ENCODE assay signal across 12 cellular contexts in the genomic region with DNA sequence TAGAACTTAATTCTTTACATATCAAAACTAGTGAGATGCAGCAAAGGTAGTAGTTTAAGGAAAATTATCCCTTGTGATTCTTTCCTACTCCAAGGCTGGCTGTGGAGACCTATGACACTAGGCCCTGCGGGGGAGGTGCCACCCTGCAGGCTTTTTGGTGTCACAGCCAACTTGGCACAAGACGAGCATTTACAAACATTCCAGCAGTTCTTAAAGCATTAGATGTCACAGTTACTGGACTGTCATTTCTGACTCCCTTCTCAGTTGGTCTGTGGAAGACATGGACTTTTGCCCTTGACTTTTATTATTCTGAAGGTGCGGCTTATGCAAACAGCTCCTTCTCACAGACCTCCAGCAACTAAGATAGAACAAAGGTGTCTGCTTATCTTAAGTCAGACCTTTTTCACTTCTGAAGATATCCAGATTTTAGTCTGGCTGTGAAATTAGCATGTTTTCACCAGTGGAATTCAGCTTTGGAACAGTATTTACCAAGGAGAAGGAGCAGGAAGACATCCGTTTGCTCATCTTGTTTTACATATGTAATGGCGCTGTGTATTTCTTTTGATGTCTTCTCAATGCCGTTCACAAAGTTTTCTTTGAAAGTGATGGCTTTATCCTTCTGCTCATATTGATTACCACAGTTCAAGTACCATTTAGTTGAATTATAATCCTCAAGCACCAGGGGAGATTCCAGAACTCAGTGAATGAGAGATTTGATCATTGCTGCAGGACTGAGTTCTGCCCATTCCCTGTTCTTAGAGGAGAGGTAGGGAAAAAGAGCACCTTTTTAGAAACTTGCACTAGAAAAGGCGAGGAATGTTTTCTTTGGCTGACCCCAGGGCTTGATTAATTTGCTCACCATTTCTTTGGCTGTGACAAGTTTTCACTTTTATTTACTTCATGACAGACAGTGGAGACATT. TPM values are rescaled to one million over a fixed set of nuclear protein-coding genes. Genes with fewer than 3 reads are reported as not detected.
DNase-seq lines count a peak whose midpoint lies in the region; ATAC-seq and TF ChIP-seq lines count a peak whose summit lies in the region.
"Had no signal": no experiment of that assay in that cellular context is flagged by ENCODE, and none has a peak within 500 bp of the region (broad histone marks: within the 10 kb centered on the region; RNA-seq: fewer than 3 reads in every experiment).

No MANE protein-coding gene starts in this region.

- 32 to 49% (median 43%) methylated on average over 7 of the region's 7 CpGs for WGBS in stomach, 5 donors

- H3K4me3 Mint-ChIP-seq in HFFc6 (peak overlapping the region; percentile 4; the same call in 1 of the 2 replicates), WTC11 (peak overlapping the region; percentile 30)

- peak overlapping the region; percentile 61 for H3K27ac Mint-ChIP-seq in HFFc6
- H3K27ac Mint-ChIP-seq in WTC11: peak overlapping the region; percentile 96

- peaks cover 11% of the 10 kb centered on the region; the same call in 1 of the 2 replicates for H3K36me3 Mint-ChIP-seq in HFFc6 (ENCODE audit: low read depth)
- no peaks in the 10 kb centered on the region for H3K36me3 Mint-ChIP-seq in WTC11

- DNase-seq in HFFc6: peak; percentile 41
- no peak for DNase-seq in WTC11 (ENCODE audit: low spot score)
- peak; percentile 29 for DNase-seq in iPS-NIHi11 (ENCODE audit: low spot score)
- peak; percentile 62 for DNase-seq in stomach
- DNase-seq in cerebellum (ENCODE audit: low spot score): no peak
- DNase-seq: NCI-H1417; SHP77; stimulated activated naive CD8-positive, alpha-beta T cell treated with anti-CD3 and anti-CD28 coated beads, Interleukin-15, Interleukin-2, amounts not matched to agents 100 U/mL and 50 U/mL, for 24 hours had no signal

- no peaks in the 10 kb centered on the region for H3K27me3 ChIP-seq in stomach

- TF ChIP-seq EP300 in stomach (IDR thresholded peaks at IDR 0.05): no peak

- POLR2A ChIA-PET in WTC11 (lab: Charles Lee): no interaction called here

- H3K4me3 ChIP-seq in stomach: no peak overlapping the region
- H3K4me3 ChIP-seq: skin epidermis had no signal

- CTCF ChIA-PET in WTC11 (lab: Charles Lee): no interaction called here

- no peaks in the 10 kb centered on the region for H3K9me3 ChIP-seq in stomach

- TF ChIP-seq CTCF in HFFc6 (IDR thresholded peaks at IDR 0.05): no peak
- no peak for TF ChIP-seq CTCF in WTC11 (IDR thresholded peaks at IDR 0.05)
- no peak for TF ChIP-seq CTCF in stomach (IDR thresholded peaks at IDR 0.05)

- intact Hi-C loops in stomach (cut with DNase I; ENCODE audit: low total_unique reads): no loop called here

- no peaks in the 10 kb centered on the region for H3K36me3 ChIP-seq in stomach

- H3K9me3 Mint-ChIP-seq in HFFc6: no peaks in the 10 kb centered on the region
- H3K9me3 Mint-ChIP-seq in WTC11: no peaks in the 10 kb centered on the region

- TF ChIP-seq POLR2A in stomach (IDR thresholded peaks at IDR 0.05): no peak

- peaks cover 3 to 35% (median 22%) of the 10 kb centered on the region in 4 donors for H3K4me1 ChIP-seq in stomach

- ATAC-seq in WTC11: peak; percentile 51
- no peak for ATAC-seq in GM18520 (IDR thresholded peaks at IDR 0.05; ENCODE audit: unreplicated experiment)
- ATAC-seq in GM19395 (IDR thresholded peaks at IDR 0.05; ENCODE audit: unreplicated experiment): no peak
- no peak for ATAC-seq in GM18909 (IDR thresholded peaks at IDR 0.05; ENCODE audit: poor library complexity, unreplicated experiment)
- ATAC-seq: stimulated activated naive CD8-positive, alpha-beta T cell treated with anti-CD3 and anti-CD28 coated beads, Interleukin-15, Interleukin-2, amounts not matched to agents 100 U/mL and 50 U/mL, for 24 hours had no signal

- H3K27ac ChIP-seq in stomach: peak overlapping the region in 2 of 5 donors; percentile 0 to 9
- H3K27ac ChIP-seq: skin epidermis had no signal

- H3K27me3 Mint-ChIP-seq in HFFc6 (ENCODE audit: insufficient read depth) (no peaks in the 10 kb centered on the region), WTC11 (ENCODE audit: low read depth) (no peaks in the 10 kb centered on the region)

- H3K4me1 Mint-ChIP-seq in HFFc6 (ENCODE audit: low read depth): peaks cover 76% of the 10 kb centered on the region
- H3K4me1 Mint-ChIP-seq in WTC11: peaks cover 51% of the 10 kb centered on the region

TF ChIP-seq in WTC11, 78 proteins besides CTCF, POLR2A, EP300 and RAD21:
- TF ChIP-seq ETV6 (CRISPR knock-in tag; IDR thresholded peaks at IDR 0.05) (no peak), ZNF416 (CRISPR knock-in tag; IDR thresholded peaks at IDR 0.05) (no peak), ZNF138 (CRISPR knock-in tag; conservative IDR thresholded peaks at IDR 0.05) (no peak), ZNF263 (CRISPR knock-in tag; IDR thresholded peaks at IDR 0.05; ENCODE audit: low read depth) (no peak), NFATC4 (CRISPR knock-in tag; IDR thresholded peaks at IDR 0.05) (no peak), IRF2 (CRISPR knock-in tag; IDR thresholded peaks at IDR 0.05; ENCODE audit: borderline replicate concordance, low read depth) (no peak), NR3C1 (CRISPR knock-in tag; conservative IDR thresholded peaks at IDR 0.05; ENCODE audit: low read depth) (no peak), ERG (CRISPR knock-in tag; IDR thresholded peaks at IDR 0.05) (no peak)
- TF ChIP-seq, protein P1, sequence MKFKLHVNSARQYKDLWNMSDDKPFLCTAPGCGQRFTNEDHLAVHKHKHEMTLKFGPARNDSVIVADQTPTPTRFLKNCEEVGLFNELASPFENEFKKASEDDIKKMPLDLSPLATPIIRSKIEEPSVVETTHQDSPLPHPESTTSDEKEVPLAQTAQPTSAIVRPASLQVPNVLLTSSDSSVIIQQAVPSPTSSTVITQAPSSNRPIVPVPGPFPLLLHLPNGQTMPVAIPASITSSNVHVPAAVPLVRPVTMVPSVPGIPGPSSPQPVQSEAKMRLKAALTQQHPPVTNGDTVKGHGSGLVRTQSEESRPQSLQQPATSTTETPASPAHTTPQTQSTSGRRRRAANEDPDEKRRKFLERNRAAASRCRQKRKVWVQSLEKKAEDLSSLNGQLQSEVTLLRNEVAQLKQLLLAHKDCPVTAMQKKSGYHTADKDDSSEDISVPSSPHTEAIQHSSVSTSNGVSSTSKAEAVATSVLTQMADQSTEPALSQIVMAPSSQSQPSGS (CRISPR knock-in tag; IDR thresholded peaks at IDR 0.05; ENCODE audit: borderline replicate concordance, low read depth): no peak

RNA-seq across cellular contexts. Expression of gene SRGAP1, which starts 17.9 kb away (rescaled TPM):
- total RNA-seq in HFFc6 (2021; fragmentation: NEBNext Ultra II Directional; extraction: Animal tissue kit (Norgen Biotek cat#: 25700)): 10 to 100 TPM; 35.7 to 45.8 (median 40.9) TPM
- 8.1 to 10.3 TPM (median 9.9 TPM) in 3 replicates for total RNA-seq in WTC11 (2021)
- 10 to 100 TPM in 4 of 5 donors, 1 to 10 TPM in 1; 5.7 to 37.9 (median 17.9) TPM for total RNA-seq in stomach
- 1 to 10 TPM in 1 of 3 donors, under 1 TPM in 2; 0.70 to 1.1 (median 0.92) TPM for polyA plus RNA-seq in stomach
- 39.0 TPM for total RNA-seq in cerebellum

Comparison
In these comparisons a context has a peak if more than half of its experiments do, and no peak if none do; other contexts are left out.
1. DNase-seq: peak in HFFc6 (single experiment), iPS-NIHi11 (single experiment) and stomach (single experiment); none in WTC11 (single experiment) and cerebellum (single experiment).